In genomic region chr19:16495982-16496612, GRCh38 we compare ENCODE assay signal across 1 cellular context.
TF ChIP-seq lines count a peak whose summit lies in the region.

Gene C19orf44, plus strand, starts transcription at chr19:16496394. Its CDS starts 4,399 bp downstream, at chr19:16500793.
Gene CALR3, minus strand, starts transcription at chr19:16496167. Its CDS starts 38 bp downstream, at chr19:16496129.

TF ChIP-seq in HepG2, 621 proteins besides CTCF, POLR2A, EP300 and RAD21 (continued from another document and continues in another):
- TF ChIP-seq GTF2F1 (IDR thresholded peaks at IDR 0.05; ENCODE audit: low read length): no peak
- no peak for TF ChIP-seq ZNF264 (CRISPR knock-in tag; IDR thresholded peaks at IDR 0.05)
- TF ChIP-seq BRD4 (CRISPR knock-in tag; IDR thresholded peaks at IDR 0.05): peak; percentile 42; the same call in 1 of the 2 replicates
- no peak for TF ChIP-seq NBN (conservative IDR thresholded peaks at IDR 0.05)
- TF ChIP-seq ZNF549 (CRISPR knock-in tag; IDR thresholded peaks at IDR 0.05): no peak
- peak; percentile 79; the same call in 1 of the 2 replicates for TF ChIP-seq RFXAP (CRISPR knock-in tag; IDR thresholded peaks at IDR 0.05; ENCODE audit: borderline replicate concordance)
- peak in 1 of 2 experiments; percentile 67; a peak in 1 of 4 replicates for TF ChIP-seq KLF16 (CRISPR knock-in tag; IDR thresholded peaks at IDR 0.05)
- TF ChIP-seq KLF11 (CRISPR knock-in tag; IDR thresholded peaks at IDR 0.05): peak; percentile 75; the same call in 1 of the 2 replicates
- peak; percentile 35; the same call in 1 of the 2 replicates for TF ChIP-seq FOSL2 (CRISPR knock-in tag; IDR thresholded peaks at IDR 0.05)
- TF ChIP-seq NFYB (CRISPR knock-in tag; IDR thresholded peaks at IDR 0.05): peak; percentile 99
- TF ChIP-seq, protein P1, sequence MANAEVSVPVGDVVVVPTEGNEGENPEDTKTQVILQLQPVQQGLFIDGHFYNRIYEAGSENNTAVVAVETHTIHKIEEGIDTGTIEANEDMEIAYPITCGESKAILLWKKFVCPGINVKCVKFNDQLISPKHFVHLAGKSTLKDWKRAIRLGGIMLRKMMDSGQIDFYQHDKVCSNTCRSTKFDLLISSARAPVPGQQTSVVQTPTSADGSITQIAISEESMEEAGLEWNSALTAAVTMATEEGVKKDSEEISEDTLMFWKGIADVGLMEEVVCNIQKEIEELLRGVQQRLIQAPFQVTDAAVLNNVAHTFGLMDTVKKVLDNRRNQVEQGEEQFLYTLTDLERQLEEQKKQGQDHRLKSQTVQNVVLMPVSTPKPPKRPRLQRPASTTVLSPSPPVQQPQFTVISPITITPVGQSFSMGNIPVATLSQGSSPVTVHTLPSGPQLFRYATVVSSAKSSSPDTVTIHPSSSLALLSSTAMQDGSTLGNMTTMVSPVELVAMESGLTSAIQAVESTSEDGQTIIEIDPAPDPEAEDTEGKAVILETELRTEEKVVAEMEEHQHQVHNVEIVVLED (CRISPR knock-in tag; IDR thresholded peaks at IDR 0.05; ENCODE audit: borderline replicate concordance): peak; percentile 97
- peak; percentile 54; the same call in 1 of the 2 replicates for TF ChIP-seq KDM5B (CRISPR knock-in tag; IDR thresholded peaks at IDR 0.05; ENCODE audit: borderline replicate concordance)
- TF ChIP-seq ZIK1 (CRISPR knock-in tag; IDR thresholded peaks at IDR 0.05; ENCODE audit: borderline replicate concordance, low read depth): no peak; the same call in 1 of the 2 replicates
- TF ChIP-seq JARID2 (CRISPR knock-in tag; IDR thresholded peaks at IDR 0.05; ENCODE audit: insufficient replicate concordance): peak; percentile 24
- TF ChIP-seq RXRA (CRISPR knock-in tag; IDR thresholded peaks at IDR 0.05): peak; percentile 66; the same call in 1 of the 2 replicates
- peak; percentile 86 for TF ChIP-seq GABPA (IDR thresholded peaks at IDR 0.05; ENCODE audit: low read depth, low read length)
- peak; percentile 97 for TF ChIP-seq GABPA (CRISPR knock-in tag; IDR thresholded peaks at IDR 0.05; ENCODE audit: low read depth)
- TF ChIP-seq ZNF451 (CRISPR knock-in tag; IDR thresholded peaks at IDR 0.05): peak; percentile 76
- TF ChIP-seq ZNF724P (CRISPR knock-in tag; IDR thresholded peaks at IDR 0.05; ENCODE audit: borderline replicate concordance): no peak
- TF ChIP-seq ZNF710 (CRISPR knock-in tag; IDR thresholded peaks at IDR 0.05; ENCODE audit: borderline replicate concordance): peak; percentile 44; the same call in 1 of the 2 replicates
- peak; percentile 87 for TF ChIP-seq ERF (CRISPR knock-in tag; IDR thresholded peaks at IDR 0.05)
- TF ChIP-seq, protein P2, sequence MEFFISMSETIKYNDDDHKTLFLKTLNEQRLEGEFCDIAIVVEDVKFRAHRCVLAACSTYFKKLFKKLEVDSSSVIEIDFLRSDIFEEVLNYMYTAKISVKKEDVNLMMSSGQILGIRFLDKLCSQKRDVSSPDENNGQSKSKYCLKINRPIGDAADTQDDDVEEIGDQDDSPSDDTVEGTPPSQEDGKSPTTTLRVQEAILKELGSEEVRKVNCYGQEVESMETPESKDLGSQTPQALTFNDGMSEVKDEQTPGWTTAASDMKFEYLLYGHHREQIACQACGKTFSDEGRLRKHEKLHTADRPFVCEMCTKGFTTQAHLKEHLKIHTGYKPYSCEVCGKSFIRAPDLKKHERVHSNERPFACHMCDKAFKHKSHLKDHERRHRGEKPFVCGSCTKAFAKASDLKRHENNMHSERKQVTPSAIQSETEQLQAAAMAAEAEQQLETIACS (CRISPR knock-in tag; IDR thresholded peaks at IDR 0.05): no peak
- TF ChIP-seq ZEB1 (IDR thresholded peaks at IDR 0.05; ENCODE audit: insufficient replicate concordance, low read depth): no peak
- no peak for TF ChIP-seq EZH2 (conservative IDR thresholded peaks at IDR 0.05; ENCODE audit: low read depth, low read length)
- TF ChIP-seq, protein P3, sequence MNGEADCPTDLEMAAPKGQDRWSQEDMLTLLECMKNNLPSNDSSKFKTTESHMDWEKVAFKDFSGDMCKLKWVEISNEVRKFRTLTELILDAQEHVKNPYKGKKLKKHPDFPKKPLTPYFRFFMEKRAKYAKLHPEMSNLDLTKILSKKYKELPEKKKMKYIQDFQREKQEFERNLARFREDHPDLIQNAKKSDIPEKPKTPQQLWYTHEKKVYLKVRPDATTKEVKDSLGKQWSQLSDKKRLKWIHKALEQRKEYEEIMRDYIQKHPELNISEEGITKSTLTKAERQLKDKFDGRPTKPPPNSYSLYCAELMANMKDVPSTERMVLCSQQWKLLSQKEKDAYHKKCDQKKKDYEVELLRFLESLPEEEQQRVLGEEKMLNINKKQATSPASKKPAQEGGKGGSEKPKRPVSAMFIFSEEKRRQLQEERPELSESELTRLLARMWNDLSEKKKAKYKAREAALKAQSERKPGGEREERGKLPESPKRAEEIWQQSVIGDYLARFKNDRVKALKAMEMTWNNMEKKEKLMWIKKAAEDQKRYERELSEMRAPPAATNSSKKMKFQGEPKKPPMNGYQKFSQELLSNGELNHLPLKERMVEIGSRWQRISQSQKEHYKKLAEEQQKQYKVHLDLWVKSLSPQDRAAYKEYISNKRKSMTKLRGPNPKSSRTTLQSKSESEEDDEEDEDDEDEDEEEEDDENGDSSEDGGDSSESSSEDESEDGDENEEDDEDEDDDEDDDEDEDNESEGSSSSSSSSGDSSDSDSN (CRISPR knock-in tag; IDR thresholded peaks at IDR 0.05): peak; percentile 40
- no peak for TF ChIP-seq SMC3 (IDR thresholded peaks at IDR 0.05; ENCODE audit: low read length)
- TF ChIP-seq, protein P4, sequence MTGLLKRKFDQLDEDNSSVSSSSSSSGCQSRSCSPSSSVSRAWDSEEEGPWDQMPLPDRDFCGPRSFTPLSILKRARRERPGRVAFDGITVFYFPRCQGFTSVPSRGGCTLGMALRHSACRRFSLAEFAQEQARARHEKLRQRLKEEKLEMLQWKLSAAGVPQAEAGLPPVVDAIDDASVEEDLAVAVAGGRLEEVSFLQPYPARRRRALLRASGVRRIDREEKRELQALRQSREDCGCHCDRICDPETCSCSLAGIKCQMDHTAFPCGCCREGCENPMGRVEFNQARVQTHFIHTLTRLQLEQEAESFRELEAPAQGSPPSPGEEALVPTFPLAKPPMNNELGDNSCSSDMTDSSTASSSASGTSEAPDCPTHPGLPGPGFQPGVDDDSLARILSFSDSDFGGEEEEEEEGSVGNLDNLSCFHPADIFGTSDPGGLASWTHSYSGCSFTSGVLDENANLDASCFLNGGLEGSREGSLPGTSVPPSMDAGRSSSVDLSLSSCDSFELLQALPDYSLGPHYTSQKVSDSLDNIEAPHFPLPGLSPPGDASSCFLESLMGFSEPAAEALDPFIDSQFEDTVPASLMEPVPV (CRISPR knock-in tag; IDR thresholded peaks at IDR 0.05): no peak
- peak; percentile 77; the same call in 1 of the 2 replicates for TF ChIP-seq FOXK1 (CRISPR knock-in tag; IDR thresholded peaks at IDR 0.05; ENCODE audit: borderline replicate concordance, low read depth)
- TF ChIP-seq ZFYVE20 (CRISPR knock-in tag; IDR thresholded peaks at IDR 0.05; ENCODE audit: borderline replicate concordance, low read depth): no peak
- TF ChIP-seq MBD4 (IDR thresholded peaks at IDR 0.05; ENCODE audit: borderline replicate concordance, low read length): no peak
- peak; percentile 66; the same call in 1 of the 2 replicates for TF ChIP-seq NAIF1 (CRISPR knock-in tag; IDR thresholded peaks at IDR 0.05; ENCODE audit: borderline replicate concordance)
- TF ChIP-seq HMGA1 (CRISPR knock-in tag; conservative IDR thresholded peaks at IDR 0.05): no peak
- peak; percentile 90 for TF ChIP-seq KAT8 (CRISPR knock-in tag; IDR thresholded peaks at IDR 0.05)
- TF ChIP-seq ZNF296 (CRISPR knock-in tag; conservative IDR thresholded peaks at IDR 0.05): no peak
- no peak for TF ChIP-seq MZF1 (CRISPR knock-in tag; IDR thresholded peaks at IDR 0.05; ENCODE audit: borderline replicate concordance)
- TF ChIP-seq PBX3 (CRISPR knock-in tag; IDR thresholded peaks at IDR 0.05; ENCODE audit: borderline replicate concordance): no peak
- no peak for TF ChIP-seq HES4 (CRISPR knock-in tag; IDR thresholded peaks at IDR 0.05; ENCODE audit: borderline replicate concordance)
- no peak for TF ChIP-seq THYN1 (CRISPR knock-in tag; IDR thresholded peaks at IDR 0.05; ENCODE audit: borderline replicate concordance, low read depth)
- peak; percentile 53 for TF ChIP-seq BHLHE40 (IDR thresholded peaks at IDR 0.05; ENCODE audit: low read length)
- TF ChIP-seq RAD51 (IDR thresholded peaks at IDR 0.05; ENCODE audit: borderline replicate concordance): no peak
- TF ChIP-seq ZNF691 (CRISPR knock-in tag; IDR thresholded peaks at IDR 0.05; ENCODE audit: borderline replicate concordance, low read depth): peak; percentile 44; the same call in 1 of the 2 replicates
- peak; percentile 53; the same call in 1 of the 2 replicates for TF ChIP-seq MTA1 (CRISPR knock-in tag; IDR thresholded peaks at IDR 0.05; ENCODE audit: borderline replicate concordance)
- no peak for TF ChIP-seq CHCHD3 (CRISPR knock-in tag; IDR thresholded peaks at IDR 0.05)
- peak; percentile 62; the same call in 1 of the 2 replicates for TF ChIP-seq MEIS1 (CRISPR knock-in tag; IDR thresholded peaks at IDR 0.05; ENCODE audit: borderline replicate concordance)
- TF ChIP-seq TAF15 (IDR thresholded peaks at IDR 0.05; ENCODE audit: low read depth, low read length, poor library complexity, severe bottlenecking): no peak
- no peak for TF ChIP-seq RFXANK (CRISPR knock-in tag; IDR thresholded peaks at IDR 0.05)
- TF ChIP-seq ZNF670 (CRISPR knock-in tag; IDR thresholded peaks at IDR 0.05; ENCODE audit: borderline replicate concordance): 0 out of 2 replicates have a peak, but pooled peaks have one; percentile 30
- no peak for TF ChIP-seq BRCA1 (CRISPR knock-in tag; IDR thresholded peaks at IDR 0.05)
- peak; percentile 94 for TF ChIP-seq HNF1B (CRISPR knock-in tag; IDR thresholded peaks at IDR 0.05)
- peak; percentile 52 for TF ChIP-seq TEAD3 (CRISPR knock-in tag; optimal IDR thresholded peaks at IDR 0.05; ENCODE audit: borderline replicate concordance)
